Comparison of ENCODE assay signal across 32 cellular contexts in genomic region chr7:28440055-28440601, GRCh38. TPM values are rescaled to one million over a fixed set of nuclear protein-coding genes. Genes with fewer than 3 reads are reported as not detected.
"Had no signal": no experiment of that assay in that cellular context is flagged by ENCODE, and none has a peak within 500 bp of the region (broad histone marks: within the 10 kb centered on the region; RNA-seq: fewer than 3 reads in every experiment).

No MANE protein-coding gene starts in this region.

- ATAC-seq: activated naive CD4-positive, alpha-beta T cell treated with anti-CD3 and anti-CD28 coated beads, Interleukin-2, amount 50 U/mL, for 72 hours; activated T-cell treated with anti-CD3 and anti-CD28 coated beads, Interleukin-2, amount 50 U/mL, for 72 hours; esophagus mucosa; foreskin keratinocyte; heart left ventricle; naive thymus-derived CD4-positive, alpha-beta T cell; pancreas; stimulated activated memory B cell treated with anti-CD40 and anti-IgM and Interleukin-4, amounts not matched to agents 10 μg/mL and 1 μg/mL and 100 μg/mL, for 72 hours; stimulated activated naive CD8-positive, alpha-beta T cell treated with anti-CD3 and anti-CD28 coated beads, Interleukin-15, amount 100 ng/mL, for 72 hours had no signal

- H3K9me3 ChIP-seq: breast epithelium, heart left ventricle, pancreas, prostate gland, sigmoid colon, thyroid gland, upper lobe of left lung, vagina had no signal

- FAIRE-seq: kidney, pancreas, small intestine, TTC549 had no signal

- H3K27ac ChIP-seq: breast epithelium, foreskin keratinocyte, heart left ventricle, pancreas, prostate gland, sigmoid colon, thyroid gland, upper lobe of left lung, vagina, VCaP had no signal

- H3K27me3 ChIP-seq: breast epithelium, heart left ventricle, pancreas, sigmoid colon, thyroid gland, upper lobe of left lung, vagina had no signal

- H3K36me3 ChIP-seq: breast epithelium, heart left ventricle, pancreas, prostate gland, sigmoid colon, thyroid gland, upper lobe of left lung, vagina had no signal

- H3K4me3 ChIP-seq: breast epithelium, heart left ventricle, pancreas, prostate gland, sigmoid colon, thyroid gland, upper lobe of left lung, vagina had no signal

- DNase-seq: activated CD4-positive, alpha-beta T cell treated with anti-CD3 and anti-CD28 coated beads for 4 hours; activated CD4-positive, alpha-beta T cell treated with anti-CD3 and anti-CD28 coated beads, Interleukin-2, amount 50 U/mL, for 4 hours; activated naive CD4-positive, alpha-beta T cell; activated T-cell treated with anti-CD3 and anti-CD28 coated beads for 4 hours; activated T-cell treated with anti-CD3 and anti-CD28 coated beads, Interleukin-2, amount 50 U/mL, for 72 hours; central memory CD4-positive, alpha-beta T cell; endodermal cell; foreskin keratinocyte; heart left ventricle; hypothalamus; immature natural killer cell; kidney; midbrain; naive thymus-derived CD4-positive, alpha-beta T cell; nucleus accumbens; pancreas; retina; sigmoid colon; small intestine; stimulated activated CD4-positive, alpha-beta T cell treated with anti-CD3 and anti-CD28 coated beads, Interleukin-4, amount 100 ng/mL, for 4 hours; stimulated activated CD8-positive, alpha-beta memory T cell treated with anti-CD3 and anti-CD28 coated beads, Interleukin-4, amount 100 ng/mL, for 48 hours; stimulated activated naive CD8-positive, alpha-beta T cell treated with anti-CD3 and anti-CD28 coated beads, Interleukin-15, amount 100 ng/mL, for 72 hours; thyroid gland; upper lobe of left lung had no signal

- H3K4me1 ChIP-seq: breast epithelium, foreskin keratinocyte, pancreas, prostate gland, thyroid gland, upper lobe of left lung, vagina had no signal

RNA-seq across cellular contexts. Expression of gene CREB5, which starts 27.8 kb away (rescaled TPM):
- polyA plus RNA-seq: naive thymus-derived CD4-positive, alpha-beta T cell had no signal
